ENCODE assay signal across 15 cellular contexts in genomic region chr5:54387659-54388232, GRCh38.
DNase-seq lines count a peak whose midpoint lies in the region; ATAC-seq, FAIRE-seq and TF ChIP-seq lines count a peak whose summit lies in the region.
"Had no signal": no experiment of that assay in that cellular context is flagged by ENCODE, and none has a peak within 500 bp of the region (broad histone marks: within the 10 kb centered on the region; RNA-seq: fewer than 3 reads in every experiment).

No MANE protein-coding gene starts in this region.

- H3K27me3 Mint-ChIP-seq in GM23338 (ENCODE audit: insufficient read depth, low read depth, poor library complexity), result no peaks in the 10 kb centered on the region
- no peaks in the 10 kb centered on the region for H3K27me3 Mint-ChIP-seq in activated CD4-positive, alpha-beta T cell treated with anti-CD3 and anti-CD28 coated beads, Interleukin-2, amount 10 ng/mL, durations not matched to agents 24 days and 14 days

- H3K4me3 ChIP-seq in GM23338, result no peak overlapping the region
- H3K4me3 ChIP-seq in epithelial cell of esophagus (ENCODE audit: low read length), result no peak overlapping the region
- H3K4me3 ChIP-seq in pancreas, result no peak overlapping the region
- no peak overlapping the region for H3K4me3 ChIP-seq in ovary
- H3K4me3 ChIP-seq: tibial nerve had no signal

- H3K36me3 ChIP-seq in GM23338 (ENCODE audit: insufficient read depth) (no peaks in the 10 kb centered on the region), pancreas (no peaks in the 10 kb centered on the region), ovary (no peaks in the 10 kb centered on the region)
- H3K36me3 ChIP-seq: tibial nerve had no signal

- H3K27ac Mint-ChIP-seq in GM23338, result no peak overlapping the region
- no peak overlapping the region for H3K27ac Mint-ChIP-seq in activated CD4-positive, alpha-beta T cell treated with anti-CD3 and anti-CD28 coated beads, Interleukin-2, amount 10 ng/mL, durations not matched to agents 24 days and 14 days
- H3K27ac Mint-ChIP-seq: natural killer cell had no signal

- no peak overlapping the region for H3K4me3 Mint-ChIP-seq in GM23338
- no peak overlapping the region for H3K4me3 Mint-ChIP-seq in activated CD4-positive, alpha-beta T cell treated with anti-CD3 and anti-CD28 coated beads, Interleukin-2, amount 10 ng/mL, durations not matched to agents 24 days and 14 days
- H3K4me3 Mint-ChIP-seq: natural killer cell had no signal

- no peaks in the 10 kb centered on the region for H4K20me1 ChIP-seq in GM23338 (replicated peaks; ENCODE audit: insufficient read depth)

- H3K27me3 ChIP-seq in GM23338 (ENCODE audit: insufficient read depth) (no peaks in the 10 kb centered on the region), pancreas (no peaks in the 10 kb centered on the region), ovary (no peaks in the 10 kb centered on the region)
- H3K27me3 ChIP-seq: tibial nerve had no signal

- H3K36me3 Mint-ChIP-seq in GM23338 (ENCODE audit: low read depth), result no peaks in the 10 kb centered on the region
- no peaks in the 10 kb centered on the region for H3K36me3 Mint-ChIP-seq in activated CD4-positive, alpha-beta T cell treated with anti-CD3 and anti-CD28 coated beads, Interleukin-2, amount 10 ng/mL, durations not matched to agents 24 days and 14 days (ENCODE audit: low read depth)
- H3K36me3 Mint-ChIP-seq: natural killer cell had no signal

- H3K9me3 ChIP-seq in pancreas (no peaks in the 10 kb centered on the region), ovary (no peaks in the 10 kb centered on the region)
- H3K9me3 ChIP-seq: tibial nerve had no signal

- FAIRE-seq in pancreas (lab: Jason Lieb, UNC), result no peak

- no peaks in the 10 kb centered on the region for H3K9me3 Mint-ChIP-seq in GM23338
- H3K9me3 Mint-ChIP-seq in activated CD4-positive, alpha-beta T cell treated with anti-CD3 and anti-CD28 coated beads, Interleukin-2, amount 10 ng/mL, durations not matched to agents 24 days and 14 days, result peaks cover 10% of the 10 kb centered on the region
- H3K9me3 Mint-ChIP-seq: natural killer cell had no signal

- peaks cover 5% of the 10 kb centered on the region for H3K4me1 Mint-ChIP-seq in GM23338
- no peaks in the 10 kb centered on the region for H3K4me1 Mint-ChIP-seq in activated CD4-positive, alpha-beta T cell treated with anti-CD3 and anti-CD28 coated beads, Interleukin-2, amount 10 ng/mL, durations not matched to agents 24 days and 14 days
- H3K4me1 Mint-ChIP-seq: natural killer cell had no signal

- no peak for TF ChIP-seq EP300 in ovary (IDR thresholded peaks at IDR 0.05)

- H3K79me2 ChIP-seq in GM23338 (replicated peaks; ENCODE audit: insufficient read depth), result no peaks in the 10 kb centered on the region

- no peak for TF ChIP-seq CTCF in GM23338 (conservative IDR thresholded peaks at IDR 0.05; ENCODE audit: low read depth in 2 of 2)
- no peak for TF ChIP-seq CTCF in epithelial cell of esophagus (IDR thresholded peaks at IDR 0.05; ENCODE audit: insufficient read depth, low read depth, low read length, missing control alignments)
- no peak for TF ChIP-seq CTCF in pancreas (IDR thresholded peaks at IDR 0.05)
- TF ChIP-seq CTCF in ovary (IDR thresholded peaks at IDR 0.05), result no peak

- no peak for ATAC-seq in GM23338
- peak; percentile 27 to 59 (median 42) for ATAC-seq in pancreas
- ATAC-seq: natural killer cell had no signal

- no peak overlapping the region for H3K4me2 ChIP-seq in GM23338

- H3F3A ChIP-seq in GM23338 (replicated peaks; ENCODE audit: low read depth), result no peaks in the 10 kb centered on the region

- H2AFZ ChIP-seq in GM23338, result peak overlapping the region; percentile 59; the same call in 1 of the 2 replicates

- H3K9me2 ChIP-seq in GM23338 (ENCODE audit: insufficient read depth), result no peaks in the 10 kb centered on the region

- H3K4me1 ChIP-seq in GM23338 (ENCODE audit: insufficient read depth), result peaks cover 11% of the 10 kb centered on the region; the same call in 1 of the 2 replicates
- no peaks in the 10 kb centered on the region for H3K4me1 ChIP-seq in pancreas
- H3K4me1 ChIP-seq in ovary (ENCODE audit: insufficient read depth), result no peaks in the 10 kb centered on the region

- H3K27ac ChIP-seq in GM23338 (ENCODE audit: low read depth) (no peak overlapping the region), pancreas (no peak overlapping the region), ovary (no peak overlapping the region)

- WGBS in pancreas, 2 donors, result 84 to 85% methylated on average over 3 of the region's 3 CpGs
- 74 to 83% (median 75%) methylated on average over 3 of the region's 3 CpGs for WGBS in ovary, 3 donors

- DNase-seq in GM23338 (ENCODE audit: low spot score), result no peak
- DNase-seq in NCI-H226, result peak; percentile 55
- peak; percentile 23 for DNase-seq in epithelial cell of esophagus (ENCODE audit: low read depth)
- DNase-seq in pancreas, result no peak
- DNase-seq in D341Med (ENCODE audit: low spot score), result no peak
- DNase-seq in activated CD4-positive, alpha-beta T cell treated with anti-CD3 and anti-CD28 coated beads, Interleukin-2, amount 10 ng/mL, durations not matched to agents 24 days and 14 days, result no peak
- DNase-seq in ovary, result no peak
- DNase-seq in midbrain (lab: John Stamatoyannopoulos, UW), result no peak
- DNase-seq: activated CD4-positive, CD25-positive, alpha-beta regulatory T cell; activated gamma-delta T cell treated with Interleukin-2 at 50 U/mL for 16 hours; effector CD8-positive, alpha-beta T cell; natural killer cell; SIG-M5; stimulated activated CD4-positive, alpha-beta T cell treated with anti-CD3 and anti-CD28 coated beads, Interleukin-4, amount 100 ng/mL, for 1 hour had no signal

- TF ChIP-seq POLR2A in ovary (IDR thresholded peaks at IDR 0.05), result no peak

- intact Hi-C loops in pancreas (cut with DNase I), result no loop called here
- intact Hi-C loops in activated CD4-positive, alpha-beta T cell treated with anti-CD3 and anti-CD28 coated beads, Interleukin-2, amount 10 ng/mL, durations not matched to agents 24 days and 14 days (cut with micrococcal nuclease), result no loop called here
- intact Hi-C loops in ovary (cut with DNase I), result no loop called here

TF ChIP-seq in GM23338, 12 proteins besides CTCF, POLR2A, EP300 and RAD21:
- no peak for TF ChIP-seq JUNB (IDR thresholded peaks at IDR 0.05; ENCODE audit: unreplicated experiment)
- no peak for TF ChIP-seq REST (IDR thresholded peaks at IDR 0.05; ENCODE audit: unreplicated experiment)
- no peak for TF ChIP-seq CREB1 (CRISPR knock-in tag; IDR thresholded peaks at IDR 0.05; ENCODE audit: low read depth)
- no peak for TF ChIP-seq ZNF331 (CRISPR knock-in tag; IDR thresholded peaks at IDR 0.05; ENCODE audit: low read depth)
- TF ChIP-seq EZH2phosphoT487 (IDR thresholded peaks at IDR 0.05; ENCODE audit: unreplicated experiment), result no peak
- no peak for TF ChIP-seq NANOG (IDR thresholded peaks at IDR 0.05; ENCODE audit: borderline replicate concordance)
- TF ChIP-seq EZH2 (IDR thresholded peaks at IDR 0.05; ENCODE audit: low read depth, unreplicated experiment), result no peak
- no peak for TF ChIP-seq STAT1 (IDR thresholded peaks at IDR 0.05; ENCODE audit: unreplicated experiment)
- TF ChIP-seq POLR2AphosphoS5 (IDR thresholded peaks at IDR 0.05; ENCODE audit: low read depth), result no peak

Comparison
In these comparisons a context has a peak if more than half of its experiments do, and no peak if none do; other contexts are left out.
1. DNase-seq: peak in NCI-H226 (single experiment) and epithelial cell of esophagus (single experiment); none in GM23338 (single experiment), pancreas (0 of 6), D341Med (single experiment), activated CD4-positive, alpha-beta T cell treated with anti-CD3 and anti-CD28 coated beads, Interleukin-2, amount 10 ng/mL, durations not matched to agents 24 days and 14 days (single experiment), ovary (0 of 5) and midbrain (single experiment).